Comparison of ENCODE assay signal across 8 cellular contexts in genomic region chr2:55282110-55282917, GRCh38.
DNase-seq lines count a peak whose midpoint lies in the region; ATAC-seq and TF ChIP-seq lines count a peak whose summit lies in the region.

No MANE protein-coding gene starts in this region.

- peaks cover 29% of the 10 kb centered on the region for H3K4me1 ChIP-seq in DND-41 (ENCODE audit: insufficient read depth, low read length)
- peaks cover 12% of the 10 kb centered on the region for H3K4me1 ChIP-seq in KMS-11 (ENCODE audit: low read depth, poor library complexity, severe bottlenecking)
- H3K4me1 ChIP-seq in RWPE2 (ENCODE audit: insufficient read depth, poor library complexity, severe bottlenecking): peaks cover 10% of the 10 kb centered on the region

- no peaks in the 10 kb centered on the region for H3K27me3 ChIP-seq in DND-41 (ENCODE audit: insufficient read depth, low read length, poor library complexity)
- H3K27me3 ChIP-seq in KMS-11 (ENCODE audit: insufficient read depth, low read depth): no peaks in the 10 kb centered on the region
- H3K27me3 ChIP-seq in RWPE2 (ENCODE audit: insufficient read depth, poor library complexity, severe bottlenecking): no peaks in the 10 kb centered on the region

- H3K9me3 ChIP-seq in DND-41 (ENCODE audit: insufficient read depth, low read length, severe bottlenecking): no peaks in the 10 kb centered on the region
- H3K9me3 ChIP-seq in RWPE2 (ENCODE audit: severe bottlenecking): no peaks in the 10 kb centered on the region

- peak overlapping the region; percentile 47 to 84 for H3K4me3 ChIP-seq in DND-41 (ENCODE audit: low read depth in 1 of 2, low read length in 2 of 2)
- H3K4me3 ChIP-seq in KMS-11 (IDR thresholded peaks at IDR 0.05; ENCODE audit: insufficient read depth, low read depth, low read length): peak overlapping the region; percentile 90
- H3K4me3 ChIP-seq in RWPE2 (ENCODE audit: severe bottlenecking): peak overlapping the region; percentile 49

- H3K27ac ChIP-seq in DND-41 (ENCODE audit: low read length) (peak overlapping the region; percentile 88), KMS-11 (peak overlapping the region; percentile 23), RWPE2 (ENCODE audit: poor library complexity, severe bottlenecking) (peak overlapping the region; percentile 58), substantia nigra (ENCODE audit: low read depth, low read length, poor library complexity, severe bottlenecking) (peak overlapping the region; percentile 85)

- ATAC-seq in DND-41 (ENCODE audit: insufficient read depth, low read depth) (peak; percentile 95), GM21786 (IDR thresholded peaks at IDR 0.05; ENCODE audit: unreplicated experiment) (peak; percentile 97), RWPE2 (ENCODE audit: low read depth) (peak; percentile 98)

- DNase-seq in DND-41 (peak; percentile 88), RWPE2 (ENCODE audit: low spot score) (peak; percentile 82), activated gamma-delta T cell treated with Interleukin-2 at 50 U/mL for 16 hours (peak; percentile 84), foreskin melanocyte (peak; percentile 46), non-pigmented ciliary epithelial cell (ENCODE audit: low read depth) (peak; percentile 27), substantia nigra (lab: John Stamatoyannopoulos, UW) (peak; percentile 3 to 87 (median 70))

- peaks cover 5% of the 10 kb centered on the region; the same call in 1 of the 2 replicates for H3K36me3 ChIP-seq in DND-41 (ENCODE audit: insufficient read depth, low read length)
- H3K36me3 ChIP-seq in KMS-11 (ENCODE audit: insufficient read depth): no peaks in the 10 kb centered on the region
- peaks cover 10% of the 10 kb centered on the region; the same call in 1 of the 2 replicates for H3K36me3 ChIP-seq in RWPE2 (ENCODE audit: low read depth)

- H3K79me2 ChIP-seq in DND-41 (ENCODE audit: insufficient read depth, low read length): peaks cover 10% of the 10 kb centered on the region
- peaks cover 7% of the 10 kb centered on the region; the same call in 1 of the 2 replicates for H3K79me2 ChIP-seq in KMS-11 (ENCODE audit: insufficient read depth, low read depth)

- H4K20me1 ChIP-seq in DND-41 (ENCODE audit: insufficient read depth, low read length): no peaks in the 10 kb centered on the region
- H4K20me1 ChIP-seq in KMS-11 (ENCODE audit: insufficient read depth): no peaks in the 10 kb centered on the region

- H3K9ac ChIP-seq in DND-41 (ENCODE audit: low read depth, low read length): peak overlapping the region; percentile 84
- peak overlapping the region; percentile 78 for H3K9ac ChIP-seq in KMS-11

- peak overlapping the region; percentile 71 for H3K4me2 ChIP-seq in DND-41 (ENCODE audit: insufficient read depth, low read length)
- H3K4me2 ChIP-seq in KMS-11: peak overlapping the region; percentile 78

- peak overlapping the region; percentile 98 for H2AFZ ChIP-seq in DND-41 (ENCODE audit: low read depth, low read length)
- peak overlapping the region; percentile 98 for H2AFZ ChIP-seq in KMS-11 (ENCODE audit: low read depth)

- TF ChIP-seq CTCF in DND-41 (IDR thresholded peaks at IDR 0.05; ENCODE audit: borderline replicate concordance, extremely low read depth, low read length, poor library complexity, severe bottlenecking): no peak
- TF ChIP-seq CTCF in KMS-11 (conservative IDR thresholded peaks at IDR 0.05; ENCODE audit: low read depth, low read length): no peak
- no peak for TF ChIP-seq CTCF in RWPE2 (IDR thresholded peaks at IDR 0.05; ENCODE audit: poor library complexity, severe bottlenecking)

Comparison
In these comparisons a context has a peak if more than half of its experiments do, and no peak if none do; other contexts are left out.
1. Peak in every context shown above with its lines: DNase-seq, ATAC-seq, H3K4me3 ChIP-seq and H3K27ac ChIP-seq.
2. DNase-seq: peak in every context shown above with its lines; median percentile 88 in DND-41; 84 in activated gamma-delta T cell treated with Interleukin-2 at 50 U/mL for 16 hours; 82 in RWPE2; 70 in substantia nigra; 46 in foreskin melanocyte; 27 in non-pigmented ciliary epithelial cell.
3. H3K27ac ChIP-seq: peak in every context shown above with its lines; median percentile 88 in DND-41; 85 in substantia nigra; 58 in RWPE2; 23 in KMS-11.